8 cellular contexts compared by ENCODE assay signal in the genomic region with DNA sequence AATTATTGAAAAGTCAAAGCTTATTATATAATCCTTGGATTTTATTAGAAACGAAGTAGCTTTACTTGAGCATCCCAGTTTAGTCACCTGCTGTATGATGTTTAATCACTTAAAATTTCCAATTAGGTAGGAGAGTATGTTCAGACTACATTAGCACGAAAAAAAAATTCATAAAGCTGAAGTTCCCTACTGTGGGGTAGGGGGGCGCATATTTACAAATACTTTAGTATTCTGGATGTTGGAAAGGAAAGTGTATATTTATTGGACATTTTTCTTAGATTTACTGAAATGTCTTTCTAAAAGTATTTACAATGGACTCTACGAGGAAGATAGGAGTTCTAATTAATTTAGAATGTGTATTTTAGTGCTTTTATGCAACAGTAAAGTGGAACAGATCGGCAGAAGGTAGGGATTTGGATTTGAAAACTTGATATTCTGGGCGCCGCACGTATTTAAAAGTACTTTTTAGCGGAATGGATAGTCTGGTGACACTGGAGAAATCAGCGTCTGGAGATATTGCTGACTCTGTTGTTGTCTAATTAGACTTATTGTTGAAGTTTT. TPM values are rescaled to one million over a fixed set of nuclear protein-coding genes. Genes with fewer than 3 reads are reported as not detected.
DNase-seq lines count a peak whose midpoint lies in the region; ATAC-seq, FAIRE-seq and TF ChIP-seq lines count a peak whose summit lies in the region.

No MANE protein-coding gene starts in this region.

- H3K9me3 ChIP-seq in MG63 (no peaks in the 10 kb centered on the region), GM12878 (replicated peaks; ENCODE audit: control insufficient read depth, insufficient read depth, low read length) (no peaks in the 10 kb centered on the region)

- intact Hi-C loops in GM12878 (cut with micrococcal nuclease; ENCODE audit: unreplicated experiment): loop anchor here (2.0 to 5.0 kb wide), 2 partner anchors 35 to 72 kb away; no protein-coding TSS in a partner anchor

- peak overlapping the region; percentile 76 for H3K4me2 ChIP-seq in GM12878 (ENCODE audit: control insufficient read depth, insufficient read depth)

- POLR2A ChIA-PET in GM12878 (lab: Charles Lee): no interaction called here

- H3K9ac ChIP-seq in GM12878 (ENCODE audit: control insufficient read depth, insufficient read depth, low read length): peak overlapping the region; percentile 61

- H3K4me3 ChIP-seq in MG63 (peak overlapping the region; percentile 83), GM12878 (peak overlapping the region; percentile 80)

- H3K27me3 ChIP-seq in MG63: no peaks in the 10 kb centered on the region
- no peaks in the 10 kb centered on the region; a peak in 1 of 4 replicates for H3K27me3 ChIP-seq in GM12878 (replicated peaks in 1 of 2; ENCODE audit: control insufficient read depth in 2 of 2, insufficient read depth in 2 of 2, low read length in 1 of 2)

- no TSS peak for BruUV-seq in GM12878 (replicated peaks; lab: Mats Ljungman, UMichigan)

- TF ChIP-seq EP300 in GM12878 (IDR thresholded peaks at IDR 0.05; ENCODE audit: borderline replicate concordance in 1 of 2, control insufficient read depth in 1 of 2, low read depth in 2 of 2, low read length in 2 of 2): no peak

- WGBS in GM12878 (ENCODE audit: insufficient coverage, insufficient replicate concordance, low lambda C conversion rate, missing lambda C conversion rate): 71% methylated on average over 10 of the region's 10 CpGs

- TF ChIP-seq CTCF in GM12878 (IDR thresholded peaks at IDR 0.05 in 2 of 3, conservative IDR thresholded peaks at IDR 0.05 in 1 of 3; ENCODE audit: control insufficient read depth in 2 of 3, extremely low read depth in 1 of 3, insufficient read depth in 1 of 3, low read depth in 3 of 3, low read length in 3 of 3): peak; percentile 23 to 41 (median 28); a peak in 4 of 6 replicates

- TF ChIP-seq RAD21 in GM12878 (IDR thresholded peaks at IDR 0.05; ENCODE audit: insufficient read depth, low read depth, low read length): no peak

- peak; percentile 20 for DNase-seq in DMS53 (lab: John Stamatoyannopoulos, UW)
- no peak for DNase-seq in DMS53 treated with DMSO at 0.1 percent for 48 hours (lab: John Stamatoyannopoulos, UW; ENCODE audit: unreplicated experiment)
- no peak for DNase-seq in MG63
- DNase-seq in GM12878 (ENCODE audit: low read depth, low spot score): no peak
- DNase-seq in myocyte (ENCODE audit: low read depth): peak; percentile 13
- no peak for DNase-seq in hippocampal formation (lab: John Stamatoyannopoulos, UW)
- no peak for DNase-seq in AG08395 (ENCODE audit: low spot score)

- no peak for ATAC-seq in GM12878
- ATAC-seq in HG02623 (IDR thresholded peaks at IDR 0.05; ENCODE audit: unreplicated experiment): no peak

- H2AFZ ChIP-seq in GM12878 (ENCODE audit: control insufficient read depth, low read depth, low read length): no peak overlapping the region

- SMC1A ChIA-PET in GM12878 (lab: Charles Lee; ENCODE audit: uncharacterized antibody, unreplicated experiment): interaction anchor here (0.7 to 2.7 kb wide), 3 partner anchors 10 to 129 kb away, joined by 3 to 8 read pairs (median 3); no protein-coding TSS in a partner anchor

- H3K36me3 ChIP-seq in MG63: no peaks in the 10 kb centered on the region
- no peaks in the 10 kb centered on the region for H3K36me3 ChIP-seq in GM12878 (ENCODE audit: control insufficient read depth in 2 of 2, insufficient read depth in 2 of 2, low read length in 1 of 2)

- no peaks in the 10 kb centered on the region for H3K4me1 ChIP-seq in GM12878 (ENCODE audit: control insufficient read depth, insufficient read depth, low read length)

- peaks cover 50% of the 10 kb centered on the region for H3K79me2 ChIP-seq in GM12878 (ENCODE audit: control insufficient read depth, insufficient read depth, low read length)

- peak; percentile 35 for FAIRE-seq in GM12878 (lab: Jason Lieb, UNC)

- in situ Hi-C loops in GM12878 (cut with MboI): no loop called here

- TF ChIP-seq POLR2A in GM12878 (IDR thresholded peaks at IDR 0.05; ENCODE audit: low read depth, low read length): no peak

- no peak overlapping the region for H3K27ac ChIP-seq in GM12878 (ENCODE audit: control insufficient read depth, insufficient read depth)

- CTCF ChIA-PET in GM12878 (lab: Yijun Ruan, JAX): interaction anchor here (0.6 to 3.0 kb wide), 8 partner anchors 10 to 227 kb away, joined by 3 to 15 read pairs (median 4); no protein-coding TSS in a partner anchor

- H4K20me1 ChIP-seq in GM12878 (ENCODE audit: control insufficient read depth, insufficient read depth): no peaks in the 10 kb centered on the region

- RAD21 ChIA-PET in GM12878 (lab: Charles Lee; ENCODE audit: unreplicated experiment): interaction anchor here (0.9 kb wide), 1 partner anchor 71 kb away, joined by 3 read pairs; no protein-coding TSS in a partner anchor

TF ChIP-seq in GM12878, 131 proteins besides CTCF, POLR2A, EP300 and RAD21:
- no peak for TF ChIP-seq BRCA1 (IDR thresholded peaks at IDR 0.05; ENCODE audit: low read depth, low read length)
- TF ChIP-seq NRF1 (conservative IDR thresholded peaks at IDR 0.05; ENCODE audit: low read depth, low read length): no peak
- no peak for TF ChIP-seq CHD4 (IDR thresholded peaks at IDR 0.05)
- TF ChIP-seq DPF2 (IDR thresholded peaks at IDR 0.05): no peak
- TF ChIP-seq TCF12 (IDR thresholded peaks at IDR 0.05; ENCODE audit: low read depth, low read length): no peak
TF ChIP-seq in GM12878: peak in this region for 0.

RNA-seq across cellular contexts. Expression of a gene that starts 1.9 kb away (rescaled TPM):
- 12.1 and 17.2 TPM in 2 replicates for total RNA-seq in MG63 (2014; rRNA removed; shearing (Covaris generic); ENCODE audit: low replicate concordance)
- total RNA-seq in GM12878 (2013; cell fraction: nucleolus; rRNA removed): 16.6 and 18.4 TPM in 2 replicates
- 14.0 and 15.1 TPM in 2 replicates for total RNA-seq in GM12878 (2014; rRNA removed)
- 13.6 and 15.9 TPM in 2 replicates for total RNA-seq in GM12878 (2014; rRNA removed; fragmentation: Illumina TruSeq; extraction: Trizol)
- 15.5 and 16.4 TPM in 2 replicates for total RNA-seq in GM12878 (2021)
- 6.9 TPM for polyA plus RNA-seq in GM12878 (2011; ENCODE audit: low read depth)
- polyA plus RNA-seq in GM12878 (2011; rRNA removed): 23.5 and 27.8 TPM in 2 replicates
- polyA plus RNA-seq in GM12878 (2011; cell fraction: cytosol; rRNA removed): 14.4 and 15.0 TPM in 2 replicates
- 17.7 and 20.0 TPM in 2 replicates for polyA plus RNA-seq in GM12878 (2011; cell fraction: nucleus; rRNA removed)
- polyA plus RNA-seq in GM12878 (2012): 9.3 and 13.1 TPM in 2 replicates
- polyA plus RNA-seq in GM12878 (2014; fragmentation: Illumina TruSeq; extraction: Trizol): 21.3 and 21.5 TPM in 2 replicates
- polyA plus RNA-seq in GM12878 (2014; fragmentation: Nextera tagmentation; extraction: Ambion mirVana): 10 to 100 TPM in 1 of 2 experiments, 1 to 10 TPM in 1; 9.9 to 10.6 TPM
- polyA plus RNA-seq in GM12878 (2014; rRNA removed): 11.1 and 11.4 TPM in 2 replicates
- polyA plus RNA-seq in GM12878 (2016; fragmentation: Nextera tagmentation; extraction: Ambion mirVana): 1 to 10 TPM; 8.6 to 9.6 TPM
- 22.2 and 34.8 TPM in 2 replicates for polyA minus RNA-seq in GM12878 (2011; rRNA and poly(A)+ RNA removed)
- polyA minus RNA-seq in GM12878 (2011; cell fraction: cytosol; rRNA and poly(A)+ RNA removed): 7.6 TPM in 2 replicates
- polyA minus RNA-seq in GM12878 (2011; cell fraction: nucleus; rRNA and poly(A)+ RNA removed): 6.5 and 12.7 TPM in 2 replicates
- total RNA-seq in myocyte: 12.7 and 15.1 TPM in 2 replicates
- 8.2 TPM for polyA plus RNA-seq in myocyte (2012)

RNA-seq across cellular contexts. Expression of a gene that starts 33.7 kb away (rescaled TPM):
- total RNA-seq in MG63 (2014; rRNA removed; shearing (Covaris generic); ENCODE audit: low replicate concordance): 24.8 and 28.0 TPM in 2 replicates
- total RNA-seq in GM12878 (2013; cell fraction: nucleolus; rRNA removed): 31.2 and 34.8 TPM in 2 replicates
- 28.6 and 32.2 TPM in 2 replicates for total RNA-seq in GM12878 (2014; rRNA removed)
- 48.9 and 50.3 TPM in 2 replicates for total RNA-seq in GM12878 (2014; rRNA removed; fragmentation: Illumina TruSeq; extraction: Trizol)
- total RNA-seq in GM12878 (2021): 31.3 and 32.4 TPM in 2 replicates
- polyA plus RNA-seq in GM12878 (2011; ENCODE audit: low read depth): 19.1 TPM
- polyA plus RNA-seq in GM12878 (2011; rRNA removed): 36.3 and 53.6 TPM in 2 replicates
- 15.2 and 16.0 TPM in 2 replicates for polyA plus RNA-seq in GM12878 (2011; cell fraction: cytosol; rRNA removed)
- 22.7 and 25.2 TPM in 2 replicates for polyA plus RNA-seq in GM12878 (2011; cell fraction: nucleus; rRNA removed)
- 24.3 and 25.3 TPM in 2 replicates for polyA plus RNA-seq in GM12878 (2012)
- polyA plus RNA-seq in GM12878 (2014; fragmentation: Illumina TruSeq; extraction: Trizol): 40.3 and 54.0 TPM in 2 replicates
- polyA plus RNA-seq in GM12878 (2014; fragmentation: Nextera tagmentation; extraction: Ambion mirVana): 10 to 100 TPM; 19.0 to 26.8 TPM
- polyA plus RNA-seq in GM12878 (2014; rRNA removed): 24.5 and 25.5 TPM in 2 replicates
- 10 to 100 TPM; 53.0 to 54.0 TPM for polyA plus RNA-seq in GM12878 (2016; fragmentation: Nextera tagmentation; extraction: Ambion mirVana)
- polyA minus RNA-seq in GM12878 (2011; rRNA and poly(A)+ RNA removed): 39.4 and 50.1 TPM in 2 replicates
- polyA minus RNA-seq in GM12878 (2011; cell fraction: cytosol; rRNA and poly(A)+ RNA removed): 17.7 and 26.2 TPM in 2 replicates
- polyA minus RNA-seq in GM12878 (2011; cell fraction: nucleus; rRNA and poly(A)+ RNA removed): 26.6 and 37.2 TPM in 2 replicates
- 71.4 and 72.7 TPM in 2 replicates for total RNA-seq in myocyte
- 32.1 TPM for polyA plus RNA-seq in myocyte (2012)

Comparison
In these comparisons a context has a peak if more than half of its experiments do, and no peak if none do; other contexts are left out.
1. DNase-seq: peak in DMS53 (single experiment) and myocyte (single experiment); none in DMS53 treated with DMSO at 0.1 percent for 48 hours (single experiment), MG63 (single experiment), GM12878 (single experiment), hippocampal formation (0 of 2) and AG08395 (single experiment).